Comparison of ENCODE assay signal across 11 cellular contexts in genomic region chr5:87243161-87243877, GRCh38. TPM values are rescaled to one million over a fixed set of nuclear protein-coding genes. Genes with fewer than 3 reads are reported as not detected.
DNase-seq lines count a peak whose midpoint lies in the region; ATAC-seq, FAIRE-seq and TF ChIP-seq lines count a peak whose summit lies in the region.
"Had no signal": no experiment of that assay in that cellular context is flagged by ENCODE, and none has a peak within 500 bp of the region (broad histone marks: within the 10 kb centered on the region; RNA-seq: fewer than 3 reads in every experiment).

No MANE protein-coding gene starts in this region.

- TF ChIP-seq CTCF in AG09319 (IDR thresholded peaks at IDR 0.05; ENCODE audit: low read depth, low read length) (no peak), GM12878 (IDR thresholded peaks at IDR 0.05 in 2 of 3, conservative IDR thresholded peaks at IDR 0.05 in 1 of 3; ENCODE audit: control insufficient read depth in 2 of 3, extremely low read depth in 1 of 3, insufficient read depth in 1 of 3, low read depth in 3 of 3, low read length in 3 of 3) (no peak)

- H3K4ac ChIP-seq in neuronal stem cell (ENCODE audit: low read length): no peak overlapping the region

- H3K27ac Mint-ChIP-seq in stimulated activated naive B cell treated with anti-CD40 and anti-IgM and Interleukin-4, amounts not matched to agents 10 μg/mL and 1 μg/mL and 100 μg/mL, for 72 hours: no peak overlapping the region

- TF ChIP-seq POLR2A in GM12878 (IDR thresholded peaks at IDR 0.05; ENCODE audit: low read depth, low read length): no peak

- POLR2A ChIA-PET in GM12878 (lab: Charles Lee): interaction anchor here (1.7 to 1.8 kb wide), 2 partner anchors 9 to 12 kb away, joined by 4 to 6 read pairs; no protein-coding TSS in a partner anchor

- H4K91ac ChIP-seq in neuronal stem cell (ENCODE audit: low read depth, low read length, poor library complexity): no peak overlapping the region

- H3K4me3 Mint-ChIP-seq in stimulated activated naive B cell treated with anti-CD40 and anti-IgM and Interleukin-4, amounts not matched to agents 10 μg/mL and 1 μg/mL and 100 μg/mL, for 72 hours: no peak overlapping the region

- H3K4me3 ChIP-seq in GM12878 (no peak overlapping the region), neuronal stem cell (ENCODE audit: low read length in 2 of 2) (no peak overlapping the region)

- H3K4me1 Mint-ChIP-seq in stimulated activated naive B cell treated with anti-CD40 and anti-IgM and Interleukin-4, amounts not matched to agents 10 μg/mL and 1 μg/mL and 100 μg/mL, for 72 hours: peaks cover 0 to 9% of the 10 kb centered on the region in 2 donors

- RAD21 ChIA-PET in GM12878 (lab: Charles Lee; ENCODE audit: unreplicated experiment): interaction anchor here (0.6 to 1.7 kb wide), 4 partner anchors 21 to 126 kb away, joined by 3 to 7 read pairs (median 4); no protein-coding TSS in a partner anchor

- WGBS in GM12878 (ENCODE audit: insufficient coverage, insufficient replicate concordance, low lambda C conversion rate, missing lambda C conversion rate): 63% methylated on average over 3 of the region's 3 CpGs
- WGBS in neuronal stem cell (ENCODE audit: extremely low coverage in 2 of 2, insufficient read length in 2 of 2, insufficient replicate concordance in 1 of 2), 2 donors: no CpG with 5 or more reads among the region's 3 CpGs

- no peak overlapping the region for H4K8ac ChIP-seq in neuronal stem cell (ENCODE audit: low read depth, low read length)

- ATAC-seq in GM12878 (peak; percentile 62), GM18873 (IDR thresholded peaks at IDR 0.05; ENCODE audit: low FRiP score, unreplicated experiment) (no peak)
- ATAC-seq in stimulated activated naive B cell treated with anti-CD40 and anti-IgM and Interleukin-4, amounts not matched to agents 10 μg/mL and 1 μg/mL and 100 μg/mL, for 72 hours (replicated peaks): no peak

- no peak overlapping the region for H2BK5ac ChIP-seq in neuronal stem cell (ENCODE audit: low read length)

- no peak overlapping the region for H3K14ac ChIP-seq in neuronal stem cell (ENCODE audit: low read length)

- H3K79me1 ChIP-seq in neuronal stem cell (ENCODE audit: low read depth, low read length): no peaks in the 10 kb centered on the region

- SMC1A ChIA-PET in GM12878 (lab: Charles Lee; ENCODE audit: uncharacterized antibody, unreplicated experiment): interaction anchor here (0.7 to 3.1 kb wide), 9 partner anchors 9 to 168 kb away, joined by 3 to 21 read pairs (median 3); partner anchors contain the start of gene RASA1

- no peak overlapping the region for H3K18ac ChIP-seq in neuronal stem cell (ENCODE audit: low read length)

- no peaks in the 10 kb centered on the region for H3K9me3 Mint-ChIP-seq in stimulated activated naive B cell treated with anti-CD40 and anti-IgM and Interleukin-4, amounts not matched to agents 10 μg/mL and 1 μg/mL and 100 μg/mL, for 72 hours

- no peak overlapping the region for H2BK120ac ChIP-seq in neuronal stem cell (ENCODE audit: low read depth, low read length)

- no peak for TF ChIP-seq EP300 in GM12878 (IDR thresholded peaks at IDR 0.05; ENCODE audit: borderline replicate concordance in 1 of 2, control insufficient read depth in 1 of 2, low read depth in 2 of 2, low read length in 2 of 2)

- no peak for TF ChIP-seq RAD21 in GM12878 (IDR thresholded peaks at IDR 0.05; ENCODE audit: insufficient read depth, low read depth, low read length)

- H3K36me3 Mint-ChIP-seq in stimulated activated naive B cell treated with anti-CD40 and anti-IgM and Interleukin-4, amounts not matched to agents 10 μg/mL and 1 μg/mL and 100 μg/mL, for 72 hours: no peaks in the 10 kb centered on the region

- H2AK5ac ChIP-seq in neuronal stem cell (ENCODE audit: low read depth, low read length): no peak overlapping the region

- DNase-seq in AG09319 (ENCODE audit: extremely low read depth, low read depth): peak; percentile 31
- peak; percentile 74 for DNase-seq in HT1080 (ENCODE audit: low read depth)
- DNase-seq in GM12878 (ENCODE audit: low read depth, low spot score): no peak
- DNase-seq in lung microvascular endothelial cell (ENCODE audit: low read depth in 2 of 2): peak; percentile 27 to 74
- no peak for DNase-seq in neuronal stem cell (ENCODE audit: low spot score)
- no peak for DNase-seq in stimulated activated naive B cell treated with anti-CD40 and anti-IgM and Interleukin-4, amounts not matched to agents 10 μg/mL and 1 μg/mL and 100 μg/mL, for 72 hours
- DNase-seq in hypothalamus (lab: John Stamatoyannopoulos, UW): no peak
- DNase-seq: activated gamma-delta T cell, NCI-H187 treated with DMSO at 0.1 percent for 48 hours had no signal

- intact Hi-C loops in GM12878 (cut with micrococcal nuclease; ENCODE audit: unreplicated experiment): no loop called here

- no peak overlapping the region for H3K27ac ChIP-seq in GM12878 (ENCODE audit: control insufficient read depth, insufficient read depth)
- H3K27ac ChIP-seq in neuronal stem cell (replicated peaks; ENCODE audit: low read length): no peak overlapping the region

- no peak overlapping the region for H3K23ac ChIP-seq in neuronal stem cell (ENCODE audit: low read depth, low read length, poor library complexity)

- no peak overlapping the region for H2BK15ac ChIP-seq in neuronal stem cell (ENCODE audit: low read length)

- H3K4me1 ChIP-seq in GM12878 (ENCODE audit: control insufficient read depth, insufficient read depth, low read length) (no peaks in the 10 kb centered on the region; the same call in 1 of the 2 replicates), neuronal stem cell (ENCODE audit: control insufficient read depth in 2 of 2, insufficient read depth in 1 of 2, low read depth in 1 of 2, low read length in 2 of 2) (no peaks in the 10 kb centered on the region)

- in situ Hi-C loops in GM12878 (cut with MboI): no loop called here

- H3K27me3 Mint-ChIP-seq in stimulated activated naive B cell treated with anti-CD40 and anti-IgM and Interleukin-4, amounts not matched to agents 10 μg/mL and 1 μg/mL and 100 μg/mL, for 72 hours: no peaks in the 10 kb centered on the region

- CTCF ChIA-PET in GM12878 (lab: Yijun Ruan, JAX): interaction anchor here (1.6 kb wide), 1 partner anchor 11 kb away, joined by 8 read pairs; no protein-coding TSS in a partner anchor

- no peak for FAIRE-seq in GM12878 (lab: Jason Lieb, UNC)
- FAIRE-seq: frontal cortex had no signal

- BruUV-seq in GM12878 (replicated peaks; lab: Mats Ljungman, UMichigan): no TSS peak

- H3K9ac ChIP-seq in GM12878 (ENCODE audit: control insufficient read depth, insufficient read depth, low read length) (no peak overlapping the region), neuronal stem cell (ENCODE audit: low read depth, low read length, poor library complexity) (no peak overlapping the region)

- H3K27me3 ChIP-seq in GM12878 (replicated peaks in 1 of 2; ENCODE audit: control insufficient read depth in 2 of 2, insufficient read depth in 2 of 2, low read length in 1 of 2) (no peaks in the 10 kb centered on the region), neuronal stem cell (ENCODE audit: control insufficient read depth in 3 of 3, insufficient read depth in 3 of 3, low read depth in 1 of 3, low read length in 3 of 3) (no peaks in the 10 kb centered on the region)

- H4K20me1 ChIP-seq in GM12878 (ENCODE audit: control insufficient read depth, insufficient read depth): no peaks in the 10 kb centered on the region

- H3K9me3 ChIP-seq in GM12878 (replicated peaks; ENCODE audit: control insufficient read depth, insufficient read depth, low read length) (no peaks in the 10 kb centered on the region), neuronal stem cell (replicated peaks in 1 of 2; ENCODE audit: control insufficient read depth in 2 of 2, insufficient read depth in 1 of 2, low read depth in 1 of 2, low read length in 2 of 2) (no peaks in the 10 kb centered on the region)

- H2AFZ ChIP-seq in GM12878 (ENCODE audit: control insufficient read depth, low read depth, low read length) (peak overlapping the region; percentile 45; the same call in 1 of the 2 replicates), neuronal stem cell (ENCODE audit: low read length) (no peak overlapping the region)

- H2BK12ac ChIP-seq in neuronal stem cell (ENCODE audit: low read length): no peak overlapping the region

- H3K36me3 ChIP-seq in GM12878 (ENCODE audit: control insufficient read depth in 2 of 2, insufficient read depth in 2 of 2, low read length in 1 of 2) (no peaks in the 10 kb centered on the region), neuronal stem cell (replicated peaks in 1 of 2; ENCODE audit: control insufficient read depth in 2 of 2, insufficient read depth in 2 of 2, low read length in 2 of 2) (no peaks in the 10 kb centered on the region)

- no peak overlapping the region for H3K4me2 ChIP-seq in GM12878 (ENCODE audit: control insufficient read depth, insufficient read depth)
- H3K4me2 ChIP-seq in neuronal stem cell (ENCODE audit: insufficient read depth, low read length, poor library complexity, severe bottlenecking): no peak overlapping the region

- no peaks in the 10 kb centered on the region for H3K79me2 ChIP-seq in GM12878 (ENCODE audit: control insufficient read depth, insufficient read depth, low read length)

TF ChIP-seq in GM12878, 131 proteins besides CTCF, POLR2A, EP300 and RAD21 (continues in another document):
- TF ChIP-seq GABPA (IDR thresholded peaks at IDR 0.05; ENCODE audit: low read depth): no peak

RNA-seq across cellular contexts. Expression of gene RASA1, which starts 24.4 kb away (rescaled TPM):
- 65.9 and 79.3 TPM in 2 replicates for total RNA-seq in HT1080 (2014; rRNA removed; shearing (Covaris generic))
- 112 and 155 TPM in 2 replicates for polyA plus RNA-seq in HT1080 (2015; cell fraction: cytosol; rRNA removed)
- 271 and 284 TPM in 2 replicates for polyA plus RNA-seq in HT1080 (2015; cell fraction: nucleus; rRNA removed)
- total RNA-seq in GM12878 (2013; cell fraction: nucleolus; rRNA removed): 125 and 130 TPM in 2 replicates
- total RNA-seq in GM12878 (2014; rRNA removed) (23.3 and 27.1 TPM in 2 replicates), GM12878 (2014; rRNA removed; fragmentation: Illumina TruSeq; extraction: Trizol) (20.3 and 22.4 TPM in 2 replicates), GM12878 (2021) (26.1 and 26.9 TPM in 2 replicates), lung microvascular endothelial cell (29.6 and 44.4 TPM in 2 replicates)
- 12.6 TPM for polyA plus RNA-seq in GM12878 (2011; ENCODE audit: low read depth)
- polyA plus RNA-seq in GM12878 (2011; rRNA removed) (72.3 and 101 TPM in 2 replicates), GM12878 (2014; fragmentation: Illumina TruSeq; extraction: Trizol) (33.6 and 42.6 TPM in 2 replicates), GM12878 (2014; fragmentation: Nextera tagmentation; extraction: Ambion mirVana) (10 to 100 TPM in 1 of 2 experiments, 1 to 10 TPM in 1; 7.8 to 12.0 TPM), GM12878 (2014; rRNA removed) (21.7 and 26.7 TPM in 2 replicates), GM12878 (2016; fragmentation: Nextera tagmentation; extraction: Ambion mirVana) (10 to 100 TPM; 18.4 to 18.9 TPM)
- 31.1 and 32.2 TPM in 2 replicates for polyA plus RNA-seq in GM12878 (2011; cell fraction: cytosol; rRNA removed)
- polyA plus RNA-seq in GM12878 (2011; cell fraction: nucleus; rRNA removed): 80.1 and 92.8 TPM in 2 replicates
- 18.4 and 36.3 TPM in 2 replicates for polyA plus RNA-seq in GM12878 (2012)
- polyA minus RNA-seq in GM12878 (2011; rRNA and poly(A)+ RNA removed): 51.4 and 59.8 TPM in 2 replicates
- polyA minus RNA-seq in GM12878 (2011; cell fraction: cytosol; rRNA and poly(A)+ RNA removed): 14.6 and 15.7 TPM in 2 replicates
- polyA minus RNA-seq in GM12878 (2011; cell fraction: nucleus; rRNA and poly(A)+ RNA removed): 52.3 and 87.1 TPM in 2 replicates
- 33.3 TPM for polyA plus RNA-seq in neuronal stem cell (2013, experiment 1 of 2)
- polyA plus RNA-seq in neuronal stem cell (2013, experiment 2 of 2): 33.5 TPM

Comparison
In these comparisons a context has a peak if more than half of its experiments do, and no peak if none do; other contexts are left out.
1. DNase-seq: peak in AG09319 (single experiment), HT1080 (single experiment) and lung microvascular endothelial cell (2 of 2); none in GM12878 (single experiment), neuronal stem cell (single experiment), stimulated activated naive B cell treated with anti-CD40 and anti-IgM and Interleukin-4, amounts not matched to agents 10 μg/mL and 1 μg/mL and 100 μg/mL, for 72 hours (single experiment) and hypothalamus (0 of 51).